10 cellular contexts compared by ENCODE assay signal in the genomic region with DNA sequence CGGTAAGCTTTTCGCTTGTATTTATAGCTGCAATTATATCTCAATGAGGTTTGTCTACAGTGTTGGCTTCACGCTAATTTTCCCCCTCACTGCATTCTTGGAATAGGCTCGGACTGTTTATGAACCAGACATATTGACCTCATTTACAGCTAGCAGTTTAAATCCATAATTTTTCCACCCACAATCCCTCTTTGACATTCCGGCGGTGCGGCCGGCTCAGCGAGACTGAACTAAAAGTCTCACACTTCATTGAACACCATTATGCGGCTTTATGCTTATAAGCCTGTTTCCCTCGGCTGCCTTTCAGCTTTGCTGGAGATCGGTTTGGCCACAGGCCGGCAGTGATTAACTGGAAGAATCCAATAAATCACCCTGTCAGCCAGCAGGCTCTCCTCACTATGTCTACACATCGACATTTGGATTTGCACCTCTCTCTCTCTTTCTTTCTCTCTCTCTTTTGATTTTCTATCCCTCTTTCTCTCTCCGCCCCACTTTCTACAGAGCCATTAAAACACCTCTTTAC.
A peak's percentile ranks its signal among the peaks of the same experiment; 100 is the strongest.
DNase-seq lines count a peak whose midpoint lies in the region; ATAC-seq and TF ChIP-seq lines count a peak whose summit lies in the region.
"Had no signal": no experiment of that assay in that cellular context is flagged by ENCODE, and none has a peak within 500 bp of the region (broad histone marks: within the 10 kb centered on the region; RNA-seq: fewer than 3 reads in every experiment).

No MANE protein-coding gene starts in this region.

- no peak overlapping the region for H3K4me3 Mint-ChIP-seq in HFFc6
- H3K4me3 Mint-ChIP-seq in T-helper 2 cell treated with Interferon-gamma antibody and Interleukin-4, amounts not matched to agents 5 μg/mL and 100 μg/mL, for 36 hours: no peak overlapping the region
- H3K4me3 Mint-ChIP-seq: stimulated activated naive CD8-positive, alpha-beta T cell treated with anti-CD3 and anti-CD28 coated beads, Interleukin-15, Interleukin-2, amounts not matched to agents 100 ng/mL and 50 ng/mL, for 24 hours had no signal

- ATAC-seq in GM19395 (IDR thresholded peaks at IDR 0.05; ENCODE audit: unreplicated experiment) (no peak), HG02970 (IDR thresholded peaks at IDR 0.05; ENCODE audit: low FRiP score, unreplicated experiment) (no peak)

- H3K4me1 Mint-ChIP-seq in HFFc6 (ENCODE audit: low read depth): peaks cover 5% of the 10 kb centered on the region; the same call in 1 of the 2 replicates
- no peaks in the 10 kb centered on the region for H3K4me1 Mint-ChIP-seq in T-helper 2 cell treated with Interferon-gamma antibody and Interleukin-4, amounts not matched to agents 5 μg/mL and 100 μg/mL, for 36 hours (ENCODE audit: low read depth)

- H3K36me3 Mint-ChIP-seq in HFFc6 (ENCODE audit: low read depth): 0 out of 2 replicates have a peak, but pooled peaks cover 3% of the 10 kb centered on the region
- no peaks in the 10 kb centered on the region for H3K36me3 Mint-ChIP-seq in T-helper 2 cell treated with Interferon-gamma antibody and Interleukin-4, amounts not matched to agents 5 μg/mL and 100 μg/mL, for 36 hours (ENCODE audit: low read depth)

- H3K27me3 Mint-ChIP-seq in HFFc6 (ENCODE audit: insufficient read depth): peaks cover 1% of the 10 kb centered on the region; the same call in 1 of the 2 replicates
- H3K27me3 Mint-ChIP-seq in T-helper 2 cell treated with Interferon-gamma antibody and Interleukin-4, amounts not matched to agents 5 μg/mL and 100 μg/mL, for 36 hours (ENCODE audit: low read depth): no peaks in the 10 kb centered on the region

- DNase-seq in HFFc6 (peak; percentile 53), NCI-H82 (lab: John Stamatoyannopoulos, UW) (peak; percentile 97), hepatic stellate cell (ENCODE audit: low spot score) (peak; percentile 16), stromal cell of bone marrow (ENCODE audit: low read depth) (peak; percentile 30), activated gamma-delta T cell (lab: John Stamatoyannopoulos, UW) (no peak)
- no peak for DNase-seq in T-helper 2 cell treated with Interferon-gamma antibody and Interleukin-4, amounts not matched to agents 5 μg/mL and 100 μg/mL, for 36 hours (ENCODE audit: low spot score)
- DNase-seq: Kasumi-1 had no signal

- H3K9me3 Mint-ChIP-seq in HFFc6: no peaks in the 10 kb centered on the region
- H3K9me3 Mint-ChIP-seq in T-helper 2 cell treated with Interferon-gamma antibody and Interleukin-4, amounts not matched to agents 5 μg/mL and 100 μg/mL, for 36 hours: no peaks in the 10 kb centered on the region
- H3K9me3 Mint-ChIP-seq: stimulated activated naive CD8-positive, alpha-beta T cell treated with anti-CD3 and anti-CD28 coated beads, Interleukin-15, Interleukin-2, amounts not matched to agents 100 ng/mL and 50 ng/mL, for 24 hours had no signal

- H3K27ac Mint-ChIP-seq in HFFc6: no peak overlapping the region
- no peak overlapping the region for H3K27ac Mint-ChIP-seq in T-helper 2 cell treated with Interferon-gamma antibody and Interleukin-4, amounts not matched to agents 5 μg/mL and 100 μg/mL, for 36 hours
- H3K27ac Mint-ChIP-seq: stimulated activated naive CD8-positive, alpha-beta T cell treated with anti-CD3 and anti-CD28 coated beads, Interleukin-15, Interleukin-2, amounts not matched to agents 100 ng/mL and 50 ng/mL, for 24 hours had no signal

- no peak for TF ChIP-seq CTCF in HFFc6 (IDR thresholded peaks at IDR 0.05)

Comparison
In these comparisons a context has a peak if more than half of its experiments do, and no peak if none do; other contexts are left out.
1. DNase-seq: peak in HFFc6 (single experiment), NCI-H82 (single experiment), hepatic stellate cell (single experiment) and stromal cell of bone marrow (single experiment); none in T-helper 2 cell treated with Interferon-gamma antibody and Interleukin-4, amounts not matched to agents 5 μg/mL and 100 μg/mL, for 36 hours (single experiment) and activated gamma-delta T cell (single experiment).